Comparison of ENCODE assay signal across 1 cellular context in the genomic region with DNA sequence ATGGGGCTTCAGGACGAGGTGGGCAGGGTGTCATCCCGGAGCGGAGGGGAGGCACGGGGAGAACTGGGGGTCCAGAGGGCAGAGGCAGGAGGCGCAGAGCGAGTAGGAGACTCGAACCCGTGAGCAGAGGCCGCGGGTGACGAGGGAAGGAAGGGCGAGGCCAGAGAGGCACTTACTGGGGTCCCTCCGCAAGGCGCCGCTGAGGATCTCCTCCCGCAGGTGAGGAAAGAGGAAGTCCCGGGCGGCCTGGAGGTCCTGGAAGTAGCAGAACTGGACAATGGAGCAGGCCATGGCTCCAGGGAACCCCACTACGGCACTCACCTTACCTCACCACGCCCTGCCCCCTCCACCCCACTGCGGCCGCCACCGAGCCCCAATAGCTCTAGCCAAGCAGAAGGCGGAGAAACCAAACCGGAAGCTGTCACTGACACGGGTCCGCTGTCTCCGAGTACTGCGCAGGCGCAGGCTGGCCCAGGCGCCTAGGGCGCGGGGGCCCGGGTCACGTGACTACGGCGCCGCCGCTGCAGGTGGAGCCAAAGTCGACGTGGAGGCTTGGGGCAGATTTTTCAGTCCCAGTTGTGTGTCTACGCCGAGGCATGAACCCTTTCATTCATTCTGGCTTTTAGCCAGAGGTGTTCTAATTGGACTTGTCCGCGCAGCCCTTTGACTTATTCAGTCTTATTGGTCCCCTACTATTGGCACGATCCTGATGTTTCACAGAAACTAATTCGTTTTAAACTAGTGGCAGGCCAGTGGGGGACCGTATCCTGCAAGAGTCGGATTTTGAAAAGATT.
TF ChIP-seq lines count a peak whose summit lies in the region.

Gene RAB3GAP2, minus strand, starts transcription at position 407 of the 794 bp plus-strand sequence. Its CDS starts 116 bp downstream, at position 291.

TF ChIP-seq in HepG2, 621 proteins besides CTCF, POLR2A, EP300 and RAD21 (continued from another document and continues in another):
- TF ChIP-seq, protein P1, sequence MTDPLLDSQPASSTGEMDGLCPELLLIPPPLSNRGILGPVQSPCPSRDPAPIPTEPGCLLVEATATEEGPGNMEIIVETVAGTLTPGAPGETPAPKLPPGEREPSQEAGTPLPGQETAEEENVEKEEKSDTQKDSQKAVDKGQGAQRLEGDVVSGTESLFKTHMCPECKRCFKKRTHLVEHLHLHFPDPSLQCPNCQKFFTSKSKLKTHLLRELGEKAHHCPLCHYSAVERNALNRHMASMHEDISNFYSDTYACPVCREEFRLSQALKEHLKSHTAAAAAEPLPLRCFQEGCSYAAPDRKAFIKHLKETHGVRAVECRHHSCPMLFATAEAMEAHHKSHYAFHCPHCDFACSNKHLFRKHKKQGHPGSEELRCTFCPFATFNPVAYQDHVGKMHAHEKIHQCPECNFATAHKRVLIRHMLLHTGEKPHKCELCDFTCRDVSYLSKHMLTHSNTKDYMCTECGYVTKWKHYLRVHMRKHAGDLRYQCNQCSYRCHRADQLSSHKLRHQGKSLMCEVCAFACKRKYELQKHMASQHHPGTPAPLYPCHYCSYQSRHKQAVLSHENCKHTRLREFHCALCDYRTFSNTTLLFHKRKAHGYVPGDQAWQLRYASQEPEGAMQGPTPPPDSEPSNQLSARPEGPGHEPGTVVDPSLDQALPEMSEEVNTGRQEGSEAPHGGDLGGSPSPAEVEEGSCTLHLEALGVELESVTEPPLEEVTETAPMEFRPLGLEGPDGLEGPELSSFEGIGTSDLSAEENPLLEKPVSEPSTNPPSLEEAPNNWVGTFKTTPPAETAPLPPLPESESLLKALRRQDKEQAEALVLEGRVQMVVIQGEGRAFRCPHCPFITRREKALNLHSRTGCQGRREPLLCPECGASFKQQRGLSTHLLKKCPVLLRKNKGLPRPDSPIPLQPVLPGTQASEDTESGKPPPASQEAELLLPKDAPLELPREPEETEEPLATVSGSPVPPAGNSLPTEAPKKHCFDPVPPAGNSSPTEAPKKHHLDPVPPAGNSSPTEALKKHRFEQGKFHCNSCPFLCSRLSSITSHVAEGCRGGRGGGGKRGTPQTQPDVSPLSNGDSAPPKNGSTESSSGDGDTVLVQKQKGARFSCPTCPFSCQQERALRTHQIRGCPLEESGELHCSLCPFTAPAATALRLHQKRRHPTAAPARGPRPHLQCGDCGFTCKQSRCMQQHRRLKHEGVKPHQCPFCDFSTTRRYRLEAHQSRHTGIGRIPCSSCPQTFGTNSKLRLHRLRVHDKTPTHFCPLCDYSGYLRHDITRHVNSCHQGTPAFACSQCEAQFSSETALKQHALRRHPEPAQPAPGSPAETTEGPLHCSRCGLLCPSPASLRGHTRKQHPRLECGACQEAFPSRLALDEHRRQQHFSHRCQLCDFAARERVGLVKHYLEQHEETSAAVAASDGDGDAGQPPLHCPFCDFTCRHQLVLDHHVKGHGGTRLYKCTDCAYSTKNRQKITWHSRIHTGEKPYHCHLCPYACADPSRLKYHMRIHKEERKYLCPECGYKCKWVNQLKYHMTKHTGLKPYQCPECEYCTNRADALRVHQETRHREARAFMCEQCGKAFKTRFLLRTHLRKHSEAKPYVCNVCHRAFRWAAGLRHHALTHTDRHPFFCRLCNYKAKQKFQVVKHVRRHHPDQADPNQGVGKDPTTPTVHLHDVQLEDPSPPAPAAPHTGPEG (CRISPR knock-in tag; IDR thresholded peaks at IDR 0.05) = no peak
- TF ChIP-seq ZBTB33 (CRISPR knock-in tag; IDR thresholded peaks at IDR 0.05) (no peak), SOX6 (IDR thresholded peaks at IDR 0.05) (no peak), SOX6 (CRISPR knock-in tag; IDR thresholded peaks at IDR 0.05) (peak; percentile 70), ZNF274 (CRISPR knock-in tag; IDR thresholded peaks at IDR 0.05) (peak; percentile 53; the same call in 1 of the 2 replicates), PRDM4 (CRISPR knock-in tag; IDR thresholded peaks at IDR 0.05; ENCODE audit: borderline replicate concordance) (no peak), RAD51 (IDR thresholded peaks at IDR 0.05; ENCODE audit: borderline replicate concordance) (peak; percentile 98), RARA (CRISPR knock-in tag; IDR thresholded peaks at IDR 0.05) (peak; percentile 34), ZC3H13 (CRISPR knock-in tag; IDR thresholded peaks at IDR 0.05) (no peak), NCOA2 (CRISPR knock-in tag; IDR thresholded peaks at IDR 0.05) (peak; percentile 30; the same call in 1 of the 2 replicates), BORCS8-MEF2B (CRISPR knock-in tag; IDR thresholded peaks at IDR 0.05) (peak; percentile 77), ZNF501 (CRISPR knock-in tag; IDR thresholded peaks at IDR 0.05) (peak; percentile 88), HNRNPH1 (optimal IDR thresholded peaks at IDR 0.05; ENCODE audit: low read depth, low read length) (peak; percentile 86), ZNF552 (CRISPR knock-in tag; IDR thresholded peaks at IDR 0.05; ENCODE audit: borderline replicate concordance) (peak; percentile 74; the same call in 1 of the 2 replicates), TFE3 (CRISPR knock-in tag; IDR thresholded peaks at IDR 0.05) (peak; percentile 94), RBFOX2 (IDR thresholded peaks at IDR 0.05; ENCODE audit: low read depth, low read length) (peak; percentile 87), ISL2 (CRISPR knock-in tag; IDR thresholded peaks at IDR 0.05) (peak; percentile 32; the same call in 1 of the 2 replicates)
- TF ChIP-seq, protein P2, sequence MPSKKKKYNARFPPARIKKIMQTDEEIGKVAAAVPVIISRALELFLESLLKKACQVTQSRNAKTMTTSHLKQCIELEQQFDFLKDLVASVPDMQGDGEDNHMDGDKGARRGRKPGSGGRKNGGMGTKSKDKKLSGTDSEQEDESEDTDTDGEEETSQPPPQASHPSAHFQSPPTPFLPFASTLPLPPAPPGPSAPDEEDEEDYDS (CRISPR knock-in tag; IDR thresholded peaks at IDR 0.05) = peak; percentile 71
- TF ChIP-seq, protein P3, sequence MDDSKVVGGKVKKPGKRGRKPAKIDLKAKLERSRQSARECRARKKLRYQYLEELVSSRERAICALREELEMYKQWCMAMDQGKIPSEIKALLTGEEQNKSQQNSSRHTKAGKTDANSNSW (CRISPR knock-in tag; IDR thresholded peaks at IDR 0.05; ENCODE audit: borderline replicate concordance) = peak; percentile 31; the same call in 1 of the 2 replicates
- TF ChIP-seq, protein P4, sequence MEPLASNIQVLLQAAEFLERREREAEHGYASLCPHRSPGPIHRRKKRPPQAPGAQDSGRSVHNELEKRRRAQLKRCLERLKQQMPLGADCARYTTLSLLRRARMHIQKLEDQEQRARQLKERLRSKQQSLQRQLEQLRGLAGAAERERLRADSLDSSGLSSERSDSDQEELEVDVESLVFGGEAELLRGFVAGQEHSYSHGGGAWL (CRISPR knock-in tag; IDR thresholded peaks at IDR 0.05) = peak; percentile 65; the same call in 1 of the 2 replicates
- TF ChIP-seq, protein P5, sequence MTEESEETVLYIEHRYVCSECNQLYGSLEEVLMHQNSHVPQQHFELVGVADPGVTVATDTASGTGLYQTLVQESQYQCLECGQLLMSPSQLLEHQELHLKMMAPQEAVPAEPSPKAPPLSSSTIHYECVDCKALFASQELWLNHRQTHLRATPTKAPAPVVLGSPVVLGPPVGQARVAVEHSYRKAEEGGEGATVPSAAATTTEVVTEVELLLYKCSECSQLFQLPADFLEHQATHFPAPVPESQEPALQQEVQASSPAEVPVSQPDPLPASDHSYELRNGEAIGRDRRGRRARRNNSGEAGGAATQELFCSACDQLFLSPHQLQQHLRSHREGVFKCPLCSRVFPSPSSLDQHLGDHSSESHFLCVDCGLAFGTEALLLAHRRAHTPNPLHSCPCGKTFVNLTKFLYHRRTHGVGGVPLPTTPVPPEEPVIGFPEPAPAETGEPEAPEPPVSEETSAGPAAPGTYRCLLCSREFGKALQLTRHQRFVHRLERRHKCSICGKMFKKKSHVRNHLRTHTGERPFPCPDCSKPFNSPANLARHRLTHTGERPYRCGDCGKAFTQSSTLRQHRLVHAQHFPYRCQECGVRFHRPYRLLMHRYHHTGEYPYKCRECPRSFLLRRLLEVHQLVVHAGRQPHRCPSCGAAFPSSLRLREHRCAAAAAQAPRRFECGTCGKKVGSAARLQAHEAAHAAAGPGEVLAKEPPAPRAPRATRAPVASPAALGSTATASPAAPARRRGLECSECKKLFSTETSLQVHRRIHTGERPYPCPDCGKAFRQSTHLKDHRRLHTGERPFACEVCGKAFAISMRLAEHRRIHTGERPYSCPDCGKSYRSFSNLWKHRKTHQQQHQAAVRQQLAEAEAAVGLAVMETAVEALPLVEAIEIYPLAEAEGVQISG (CRISPR knock-in tag; IDR thresholded peaks at IDR 0.05) = peak; percentile 70; the same call in 1 of the 2 replicates
- TF ChIP-seq, protein P6, sequence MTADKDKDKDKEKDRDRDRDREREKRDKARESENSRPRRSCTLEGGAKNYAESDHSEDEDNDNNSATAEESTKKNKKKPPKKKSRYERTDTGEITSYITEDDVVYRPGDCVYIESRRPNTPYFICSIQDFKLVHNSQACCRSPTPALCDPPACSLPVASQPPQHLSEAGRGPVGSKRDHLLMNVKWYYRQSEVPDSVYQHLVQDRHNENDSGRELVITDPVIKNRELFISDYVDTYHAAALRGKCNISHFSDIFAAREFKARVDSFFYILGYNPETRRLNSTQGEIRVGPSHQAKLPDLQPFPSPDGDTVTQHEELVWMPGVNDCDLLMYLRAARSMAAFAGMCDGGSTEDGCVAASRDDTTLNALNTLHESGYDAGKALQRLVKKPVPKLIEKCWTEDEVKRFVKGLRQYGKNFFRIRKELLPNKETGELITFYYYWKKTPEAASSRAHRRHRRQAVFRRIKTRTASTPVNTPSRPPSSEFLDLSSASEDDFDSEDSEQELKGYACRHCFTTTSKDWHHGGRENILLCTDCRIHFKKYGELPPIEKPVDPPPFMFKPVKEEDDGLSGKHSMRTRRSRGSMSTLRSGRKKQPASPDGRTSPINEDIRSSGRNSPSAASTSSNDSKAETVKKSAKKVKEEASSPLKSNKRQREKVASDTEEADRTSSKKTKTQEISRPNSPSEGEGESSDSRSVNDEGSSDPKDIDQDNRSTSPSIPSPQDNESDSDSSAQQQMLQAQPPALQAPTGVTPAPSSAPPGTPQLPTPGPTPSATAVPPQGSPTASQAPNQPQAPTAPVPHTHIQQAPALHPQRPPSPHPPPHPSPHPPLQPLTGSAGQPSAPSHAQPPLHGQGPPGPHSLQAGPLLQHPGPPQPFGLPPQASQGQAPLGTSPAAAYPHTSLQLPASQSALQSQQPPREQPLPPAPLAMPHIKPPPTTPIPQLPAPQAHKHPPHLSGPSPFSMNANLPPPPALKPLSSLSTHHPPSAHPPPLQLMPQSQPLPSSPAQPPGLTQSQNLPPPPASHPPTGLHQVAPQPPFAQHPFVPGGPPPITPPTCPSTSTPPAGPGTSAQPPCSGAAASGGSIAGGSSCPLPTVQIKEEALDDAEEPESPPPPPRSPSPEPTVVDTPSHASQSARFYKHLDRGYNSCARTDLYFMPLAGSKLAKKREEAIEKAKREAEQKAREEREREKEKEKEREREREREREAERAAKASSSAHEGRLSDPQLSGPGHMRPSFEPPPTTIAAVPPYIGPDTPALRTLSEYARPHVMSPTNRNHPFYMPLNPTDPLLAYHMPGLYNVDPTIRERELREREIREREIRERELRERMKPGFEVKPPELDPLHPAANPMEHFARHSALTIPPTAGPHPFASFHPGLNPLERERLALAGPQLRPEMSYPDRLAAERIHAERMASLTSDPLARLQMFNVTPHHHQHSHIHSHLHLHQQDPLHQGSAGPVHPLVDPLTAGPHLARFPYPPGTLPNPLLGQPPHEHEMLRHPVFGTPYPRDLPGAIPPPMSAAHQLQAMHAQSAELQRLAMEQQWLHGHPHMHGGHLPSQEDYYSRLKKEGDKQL (CRISPR knock-in tag; IDR thresholded peaks at IDR 0.05; ENCODE audit: low read depth) = no peak
